8 cellular contexts compared by ENCODE assay signal in the genomic region with DNA sequence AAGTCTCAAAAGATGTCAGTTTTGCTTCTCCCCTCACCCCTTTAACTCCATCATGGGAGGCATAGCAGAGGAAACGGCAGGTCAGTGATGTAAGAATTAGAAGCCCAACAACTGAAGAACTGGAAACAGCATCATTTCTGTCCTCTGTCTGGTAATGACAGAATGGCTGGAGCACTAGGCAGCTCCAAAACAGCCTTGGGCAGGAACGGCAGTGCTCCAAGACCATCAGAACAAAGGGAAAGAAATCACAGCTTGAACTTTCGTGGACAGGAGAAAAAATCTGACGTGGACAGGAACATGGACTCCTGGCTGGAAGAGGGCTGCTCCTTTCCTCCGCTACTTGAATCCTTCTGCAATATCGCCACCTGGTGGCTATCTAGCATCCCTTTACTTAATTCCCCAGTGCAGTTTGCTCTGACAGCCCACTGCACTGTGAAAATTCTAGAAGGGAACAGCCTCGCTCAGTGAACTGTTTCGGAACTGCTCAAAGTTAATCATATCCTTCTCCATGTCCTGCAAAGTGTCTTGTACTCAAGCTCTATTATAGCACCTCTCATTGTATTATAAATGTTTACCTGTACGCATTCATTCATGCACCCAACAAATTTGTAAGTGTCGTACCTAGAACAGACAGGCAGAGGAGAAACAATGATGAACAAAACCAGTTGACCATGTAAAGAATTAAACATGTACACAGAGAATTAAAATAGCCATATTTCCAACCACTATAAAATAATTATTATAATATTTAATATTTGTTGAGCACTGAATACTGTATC. TPM values are rescaled to one million over a fixed set of nuclear protein-coding genes. Genes with fewer than 3 reads are reported as not detected.
DNase-seq lines count a peak whose midpoint lies in the region; ATAC-seq and TF ChIP-seq lines count a peak whose summit lies in the region.

No MANE protein-coding gene starts in this region.

- no peak for TF ChIP-seq POLR2A in thyroid gland (IDR thresholded peaks at IDR 0.05)

- H3K27ac ChIP-seq in muscle layer of duodenum (ENCODE audit: low read length) (peak overlapping the region; percentile 39), thyroid gland (no peak overlapping the region)

- peak; percentile 88 for ATAC-seq in GM21360 (IDR thresholded peaks at IDR 0.05; ENCODE audit: unreplicated experiment)

- H3K27me3 ChIP-seq in muscle layer of duodenum (ENCODE audit: low read depth, low read length) (no peaks in the 10 kb centered on the region), thyroid gland (no peaks in the 10 kb centered on the region)

- intact Hi-C loops in thyroid gland (cut with DNase I): no loop called here

- peak; percentile 66 for TF ChIP-seq CTCF in epithelial cell of esophagus (IDR thresholded peaks at IDR 0.05; ENCODE audit: insufficient read depth, low read depth, low read length, missing control alignments)
- peak; percentile 43 to 74 (median 60) for TF ChIP-seq CTCF in thyroid gland (IDR thresholded peaks at IDR 0.05)

- H3K9me3 ChIP-seq in muscle layer of duodenum (ENCODE audit: control insufficient read depth in 1 of 2, low read length in 2 of 2) (no peaks in the 10 kb centered on the region), thyroid gland (no peaks in the 10 kb centered on the region)

- H3K36me3 ChIP-seq in muscle layer of duodenum (ENCODE audit: control insufficient read depth in 1 of 2, insufficient read depth in 2 of 2, low read length in 2 of 2): no peaks in the 10 kb centered on the region
- H3K36me3 ChIP-seq in thyroid gland: no peaks in the 10 kb centered on the region

- H3K4me1 ChIP-seq in muscle layer of duodenum (ENCODE audit: control insufficient read depth in 1 of 2, insufficient read depth in 2 of 2, low read length in 2 of 2): peaks cover 0 to 9% of the 10 kb centered on the region in 2 donors
- no peaks in the 10 kb centered on the region for H3K4me1 ChIP-seq in thyroid gland

- 19 to 25% methylated on average over 10 of the region's 10 CpGs for WGBS in thyroid gland, 2 donors

- DNase-seq in DMS114 treated with DMSO at 0.1 percent for 48 hours (lab: John Stamatoyannopoulos, UW; ENCODE audit: unreplicated experiment): peak; percentile 84
- peak; percentile 88 for DNase-seq in HT-29 (ENCODE audit: low spot score)
- DNase-seq in NCI-H82 treated with DMSO at 0.1 percent for 48 hours (lab: John Stamatoyannopoulos, UW; ENCODE audit: unreplicated experiment): peak; percentile 30
- peak; percentile 57 for DNase-seq in activated CD8-positive, alpha-beta memory T cell treated with anti-CD3 and anti-CD28 coated beads, Interleukin-2, amount 50 U/mL, for 48 hours
- DNase-seq in epithelial cell of esophagus (ENCODE audit: low read depth): peak; percentile 79
- DNase-seq in thyroid gland: peak; percentile 64 to 69

- peak overlapping the region; percentile 31 for H3K4me3 ChIP-seq in epithelial cell of esophagus (ENCODE audit: low read length)
- H3K4me3 ChIP-seq in muscle layer of duodenum (ENCODE audit: low read depth in 1 of 2, low read length in 2 of 2): peak overlapping the region; percentile 52 to 65
- no peak overlapping the region for H3K4me3 ChIP-seq in thyroid gland (replicated peaks in 1 of 3)

RNA-seq across cellular contexts. Expression of gene SLC25A53, which starts 20.4 kb away (rescaled TPM):
- total RNA-seq in HT-29 (2014; rRNA removed; shearing (Covaris generic)): 6.5 and 7.4 TPM in 2 replicates
- total RNA-seq in thyroid gland: 10 to 100 TPM; 13.3 to 25.7 (median 21.6) TPM

RNA-seq across cellular contexts. Expression of gene ZCCHC18, which starts 24.1 kb away (rescaled TPM):
- not detected in 2 replicates for total RNA-seq in HT-29 (2014; rRNA removed; shearing (Covaris generic))
- total RNA-seq in thyroid gland: under 1 TPM in 2 of 4 donors, not detected in 2; 0.21 to 0.67 TPM

RNA-seq across cellular contexts. Expression of gene FAM199X, which starts 29.8 kb away (rescaled TPM):
- total RNA-seq in HT-29 (2014; rRNA removed; shearing (Covaris generic)): 18.4 and 19.1 TPM in 2 replicates
- 10 to 100 TPM; 36.3 to 51.9 (median 41.9) TPM for total RNA-seq in thyroid gland

Comparison
In these comparisons a context has a peak if more than half of its experiments do, and no peak if none do; other contexts are left out.
1. DNase-seq: peak in every context shown above with its lines; median percentile 88 in HT-29; 84 in DMS114 treated with DMSO at 0.1 percent for 48 hours; 79 in epithelial cell of esophagus; 66 in thyroid gland; 57 in activated CD8-positive, alpha-beta memory T cell treated with anti-CD3 and anti-CD28 coated beads, Interleukin-2, amount 50 U/mL, for 48 hours; 30 in NCI-H82 treated with DMSO at 0.1 percent for 48 hours.
2. H3K4me3 ChIP-seq: peak in epithelial cell of esophagus (single experiment) and muscle layer of duodenum (2 of 2); none in thyroid gland (0 of 3).